In the genomic region with DNA sequence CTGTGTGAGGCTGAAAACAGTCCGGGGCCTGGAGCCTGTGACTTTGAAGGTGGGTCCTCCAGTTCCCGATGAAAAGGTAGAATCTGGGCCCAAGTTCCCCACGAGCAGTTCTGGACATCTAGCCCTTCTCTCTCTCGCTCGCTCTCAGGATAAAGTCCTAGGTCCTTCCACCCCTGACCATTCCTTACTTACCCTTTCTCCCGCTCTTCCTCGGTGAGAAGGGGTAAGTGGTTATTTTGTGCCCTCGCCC, we compare ENCODE assay signal across 8 cellular contexts. TPM values are rescaled to one million over a fixed set of nuclear protein-coding genes. Genes with fewer than 3 reads are reported as not detected.
DNase-seq lines count a peak whose midpoint lies in the region; ATAC-seq and TF ChIP-seq lines count a peak whose summit lies in the region.

No MANE protein-coding gene starts in this region.

- peak overlapping the region; percentile 94 for H3K27ac Mint-ChIP-seq in activated CD8-positive, alpha-beta T cell treated with anti-CD3 and anti-CD28 coated beads for 36 hours

- CTCF ChIA-PET in activated CD8-positive, alpha-beta T cell treated with anti-CD3 and anti-CD28 coated beads for 36 hours (lab: Charles Lee) = interaction anchor here (1.9 kb wide), 1 partner anchor 27 kb away, joined by 5 read pairs; no protein-coding TSS in a partner anchor

- ATAC-seq in activated CD8-positive, alpha-beta T cell treated with anti-CD3 and anti-CD28 coated beads for 36 hours = no peak

- no peak for TF ChIP-seq CTCF in activated CD8-positive, alpha-beta T cell treated with anti-CD3 and anti-CD28 coated beads for 36 hours (IDR thresholded peaks at IDR 0.05)

- intact Hi-C loops in activated CD8-positive, alpha-beta T cell treated with anti-CD3 and anti-CD28 coated beads for 36 hours (cut with micrococcal nuclease) = no loop called here

- H3K4me1 Mint-ChIP-seq in activated CD8-positive, alpha-beta T cell treated with anti-CD3 and anti-CD28 coated beads for 36 hours (ENCODE audit: low read depth) = peaks cover 38% of the 10 kb centered on the region

- peak overlapping the region; percentile 78; the same call in 1 of the 2 replicates for H3K4me3 ChIP-seq in iPS DF 6.9 (ENCODE audit: low read length)

- no peak overlapping the region for H3K27ac ChIP-seq in iPS DF 6.9 (ENCODE audit: low read length)

- peaks cover 2% of the 10 kb centered on the region; the same call in 1 of the 2 replicates for H3K4me1 ChIP-seq in iPS DF 6.9 (ENCODE audit: control insufficient read depth, insufficient read depth, low read length)

- no peaks in the 10 kb centered on the region; the same call in 1 of the 2 replicates for H3K36me3 ChIP-seq in iPS DF 6.9 (ENCODE audit: control insufficient read depth, insufficient read depth, low read length)

- H3K27me3 Mint-ChIP-seq in activated CD8-positive, alpha-beta T cell treated with anti-CD3 and anti-CD28 coated beads for 36 hours = no peaks in the 10 kb centered on the region

- no peaks in the 10 kb centered on the region for H3K27me3 ChIP-seq in iPS DF 6.9 (ENCODE audit: control insufficient read depth, insufficient read depth, low read length)

- POLR2A ChIA-PET in activated CD8-positive, alpha-beta T cell treated with anti-CD3 and anti-CD28 coated beads for 36 hours (lab: Charles Lee) = interaction anchor here (0.6 to 1.4 kb wide), 4 partner anchors 30 to 453 kb away, joined by 3 to 4 read pairs (median 3); no protein-coding TSS in a partner anchor

- H3K4me3 Mint-ChIP-seq in activated CD8-positive, alpha-beta T cell treated with anti-CD3 and anti-CD28 coated beads for 36 hours = peak overlapping the region; percentile 92

- DNase-seq in NCI-H2029 treated with DMSO at 0.1 percent for 48 hours (lab: John Stamatoyannopoulos, UW) = peak; percentile 2
- DNase-seq in NCI-H2029 (lab: John Stamatoyannopoulos, UW) = no peak
- peak; percentile 11 for DNase-seq in activated CD8-positive, alpha-beta T cell treated with anti-CD3 and anti-CD28 coated beads for 36 hours
- no peak for DNase-seq in iPS DF 6.9 (ENCODE audit: low read depth, low spot score)
- peak; percentile 28 for DNase-seq in stimulated activated CD8-positive, alpha-beta memory T cell treated with anti-CD3 and anti-CD28 coated beads, Interleukin-4, amount 100 ng/mL, for 48 hours
- no peak for DNase-seq in NCI-H748 treated with DMSO at 0.1 percent for 48 hours (lab: John Stamatoyannopoulos, UW)
- DNase-seq in ecto neural progenitor cell (ENCODE audit: low spot score) = no peak
- no peak for DNase-seq in NCI-H1105 (lab: John Stamatoyannopoulos, UW)

- WGBS in iPS DF 6.9 (ENCODE audit: insufficient coverage, insufficient read length) = no CpG with 5 or more reads among the region's 8 CpGs

- H3K9me3 ChIP-seq in iPS DF 6.9 (ENCODE audit: control insufficient read depth, insufficient read depth, low read length) = no peaks in the 10 kb centered on the region

- H3K9me3 Mint-ChIP-seq in activated CD8-positive, alpha-beta T cell treated with anti-CD3 and anti-CD28 coated beads for 36 hours = no peaks in the 10 kb centered on the region

- H3K36me3 Mint-ChIP-seq in activated CD8-positive, alpha-beta T cell treated with anti-CD3 and anti-CD28 coated beads for 36 hours (ENCODE audit: low read depth) = peaks cover 34% of the 10 kb centered on the region

RNA-seq across cellular contexts. Expression of gene IMMP2L, which starts 0.7 kb away (rescaled TPM):
- total RNA-seq in activated CD8-positive, alpha-beta T cell treated with anti-CD3 and anti-CD28 coated beads for 36 hours = 10 to 100 TPM; 17.4 to 30.2 TPM

Comparison
In these comparisons a context has a peak if more than half of its experiments do, and no peak if none do; other contexts are left out.
1. DNase-seq: peak in NCI-H2029 treated with DMSO at 0.1 percent for 48 hours (single experiment), activated CD8-positive, alpha-beta T cell treated with anti-CD3 and anti-CD28 coated beads for 36 hours (single experiment) and stimulated activated CD8-positive, alpha-beta memory T cell treated with anti-CD3 and anti-CD28 coated beads, Interleukin-4, amount 100 ng/mL, for 48 hours (single experiment); none in NCI-H2029 (single experiment), iPS DF 6.9 (single experiment), NCI-H748 treated with DMSO at 0.1 percent for 48 hours (single experiment), ecto neural progenitor cell (single experiment) and NCI-H1105 (single experiment).